8 cellular contexts compared by ENCODE assay signal in genomic region chr6:144094731-144095133, GRCh38. TPM values are rescaled to one million over a fixed set of nuclear protein-coding genes. Genes with fewer than 3 reads are reported as not detected.
A peak's percentile ranks its signal among the peaks of the same experiment; 100 is the strongest.
DNase-seq lines count a peak whose midpoint lies in the region; ATAC-seq and TF ChIP-seq lines count a peak whose summit lies in the region.

No MANE protein-coding gene starts in this region.

- H3K27ac ChIP-seq in OCI-LY7 (ENCODE audit: low read depth, low read length, poor library complexity, severe bottlenecking): peak overlapping the region; percentile 30
- H3K27ac ChIP-seq in epithelial cell of prostate: peak overlapping the region; percentile 71
- H3K27ac ChIP-seq in osteoblast (ENCODE audit: low read depth, low read length): peak overlapping the region; percentile 87

- H3K9me3 ChIP-seq in OCI-LY7 (ENCODE audit: low read length): peaks cover 4% of the 10 kb centered on the region; the same call in 1 of the 2 replicates
- H3K9me3 ChIP-seq in osteoblast (ENCODE audit: low read depth, low read length): no peaks in the 10 kb centered on the region

- intact Hi-C loops in activated naive CD4-positive, alpha-beta T cell treated with anti-CD3 and anti-CD28 coated beads for 36 hours (cut with micrococcal nuclease): loop anchor here (1.0 kb wide), 14 partner anchors 30 to 1947 kb away; partner anchors contain the start of genes ADAT2, FUCA2, LTV1 and NMBR
- intact Hi-C loops in OCI-LY7 (cut with micrococcal nuclease; ENCODE audit: unreplicated experiment): loop anchor here (1.0 to 5.0 kb wide), 2 partner anchors 30 to 248 kb away; no protein-coding TSS in a partner anchor

- H3K79me2 ChIP-seq in OCI-LY7 (ENCODE audit: insufficient read depth, low read depth, low read length) (peaks cover 26% of the 10 kb centered on the region), osteoblast (ENCODE audit: insufficient read depth, low read length) (peaks cover 21% of the 10 kb centered on the region)

- TF ChIP-seq CTCF in OCI-LY7 (conservative IDR thresholded peaks at IDR 0.05; ENCODE audit: low read length): no peak
- TF ChIP-seq CTCF in osteoblast (IDR thresholded peaks at IDR 0.05; ENCODE audit: extremely low read depth, low read depth, low read length): no peak

- peak overlapping the region; percentile 91 for H3K4me3 Mint-ChIP-seq in activated naive CD4-positive, alpha-beta T cell treated with anti-CD3 and anti-CD28 coated beads for 36 hours

- BruUV-seq in OCI-LY7 (replicated peaks; lab: Mats Ljungman, UMichigan): no TSS peak

- H3K9me2 ChIP-seq in OCI-LY7 (ENCODE audit: insufficient read depth, low read length): 0 out of 2 replicates have a peak, but pooled peaks cover 6% of the 10 kb centered on the region

- H2AFZ ChIP-seq in OCI-LY7 (ENCODE audit: low read length) (peak overlapping the region; percentile 53; the same call in 1 of the 2 replicates), osteoblast (ENCODE audit: low read length) (peak overlapping the region; percentile 98)

- CTCF ChIA-PET in activated naive CD4-positive, alpha-beta T cell treated with anti-CD3 and anti-CD28 coated beads for 36 hours (lab: Charles Lee): interaction anchor here (0.6 to 1.3 kb wide), 3 partner anchors 10 to 454 kb away, joined by 3 to 4 read pairs (median 3); no protein-coding TSS in a partner anchor
- CTCF ChIA-PET in OCI-LY7 (lab: Charles Lee; ENCODE audit: unreplicated experiment): no interaction called here

- H3K27me3 ChIP-seq in osteoblast (ENCODE audit: insufficient read depth, low read length): no peaks in the 10 kb centered on the region

- H4K20me1 ChIP-seq in OCI-LY7 (ENCODE audit: insufficient read depth, low read length) (peaks cover 6% of the 10 kb centered on the region), osteoblast (ENCODE audit: insufficient read depth, low read length) (peaks cover 6% of the 10 kb centered on the region)

- H3K27ac Mint-ChIP-seq in activated naive CD4-positive, alpha-beta T cell treated with anti-CD3 and anti-CD28 coated beads for 36 hours: peak overlapping the region; percentile 91

- POLR2A ChIA-PET in OCI-LY7 (lab: Charles Lee): interaction anchor here (0.9 to 2.1 kb wide), 2 partner anchors 30 to 56 kb away, joined by 3 to 10 read pairs; no protein-coding TSS in a partner anchor

- H3K27me3 Mint-ChIP-seq in activated naive CD4-positive, alpha-beta T cell treated with anti-CD3 and anti-CD28 coated beads for 36 hours (ENCODE audit: low read depth): no peaks in the 10 kb centered on the region

- no peaks in the 10 kb centered on the region for H3K9me3 Mint-ChIP-seq in activated naive CD4-positive, alpha-beta T cell treated with anti-CD3 and anti-CD28 coated beads for 36 hours

- peaks cover 20% of the 10 kb centered on the region for H3K36me3 ChIP-seq in OCI-LY7 (ENCODE audit: insufficient read depth, low read length)
- H3K36me3 ChIP-seq in osteoblast (ENCODE audit: insufficient read depth, low read length): no peaks in the 10 kb centered on the region

- H3K36me3 Mint-ChIP-seq in activated naive CD4-positive, alpha-beta T cell treated with anti-CD3 and anti-CD28 coated beads for 36 hours (ENCODE audit: low read depth): peaks cover 5% of the 10 kb centered on the region

- ATAC-seq in GM21423 (IDR thresholded peaks at IDR 0.05; ENCODE audit: unreplicated experiment): no peak

- H3K4me1 ChIP-seq in OCI-LY7 (ENCODE audit: insufficient read depth, low read length, poor library complexity, severe bottlenecking): peaks cover 22% of the 10 kb centered on the region
- H3K4me1 ChIP-seq in osteoblast (ENCODE audit: insufficient read depth, low read length): peaks cover 17% of the 10 kb centered on the region

- peaks cover 29% of the 10 kb centered on the region for H3K4me1 Mint-ChIP-seq in activated naive CD4-positive, alpha-beta T cell treated with anti-CD3 and anti-CD28 coated beads for 36 hours (ENCODE audit: low read depth)

- DNase-seq in activated naive CD4-positive, alpha-beta T cell treated with anti-CD3 and anti-CD28 coated beads for 36 hours: peak; percentile 14
- no peak for DNase-seq in activated naive CD4-positive, alpha-beta T cell treated with Interleukin-2 at 50 U/mL for 16 hours
- DNase-seq in OCI-LY7 (ENCODE audit: low spot score) (no peak), epithelial cell of prostate (ENCODE audit: low read depth, low spot score) (no peak), osteoblast (ENCODE audit: insufficient read length, low spot score, missing footprints) (peak; percentile 58), NCI-H2196 (lab: John Stamatoyannopoulos, UW; ENCODE audit: unreplicated experiment) (no peak), NCI-H748 (lab: John Stamatoyannopoulos, UW; ENCODE audit: unreplicated experiment) (no peak)

- H3K4me3 ChIP-seq in OCI-LY7 (ENCODE audit: low read depth, low read length, poor library complexity, severe bottlenecking) (peak overlapping the region; percentile 90), osteoblast (ENCODE audit: insufficient read depth, low read length) (peak overlapping the region; percentile 91)

- peak overlapping the region; percentile 89 for H3K4me2 ChIP-seq in OCI-LY7 (ENCODE audit: low read length)
- peak overlapping the region; percentile 96 for H3K4me2 ChIP-seq in osteoblast (ENCODE audit: insufficient read depth, low read length)

RNA-seq across cellular contexts. Expression of gene SF3B5, which starts 0.6 kb away (rescaled TPM):
- total RNA-seq in activated naive CD4-positive, alpha-beta T cell treated with anti-CD3 and anti-CD28 coated beads for 36 hours: 100 to 1,000 TPM; 170 to 176 TPM
- total RNA-seq in OCI-LY7 (2014; rRNA removed; shearing (Covaris generic)): 132 and 187 TPM in 2 replicates
- total RNA-seq in OCI-LY7 (2022) (110 and 135 TPM in 2 replicates), osteoblast (67.5 and 78.9 TPM in 2 replicates)

RNA-seq across cellular contexts. Expression of gene STX11, which starts 55.6 kb away (rescaled TPM):
- 10 to 100 TPM; 17.2 to 17.5 TPM for total RNA-seq in activated naive CD4-positive, alpha-beta T cell treated with anti-CD3 and anti-CD28 coated beads for 36 hours
- 0.16 and 0.21 TPM in 2 replicates for total RNA-seq in OCI-LY7 (2014; rRNA removed; shearing (Covaris generic))
- total RNA-seq in OCI-LY7 (2022) (1.1 and 1.3 TPM in 2 replicates), osteoblast (0.29 and 0.36 TPM in 2 replicates)

Comparison
In these comparisons a context has a peak if more than half of its experiments do, and no peak if none do; other contexts are left out.
1. DNase-seq: peak in activated naive CD4-positive, alpha-beta T cell treated with anti-CD3 and anti-CD28 coated beads for 36 hours (single experiment) and osteoblast (single experiment); none in activated naive CD4-positive, alpha-beta T cell treated with Interleukin-2 at 50 U/mL for 16 hours (single experiment), OCI-LY7 (single experiment), epithelial cell of prostate (single experiment), NCI-H2196 (single experiment) and NCI-H748 (single experiment).
2. H3K27ac ChIP-seq: peak in every context shown above with its lines; median percentile 87 in osteoblast; 71 in epithelial cell of prostate; 30 in OCI-LY7.
3. RNA of gene STX11, which starts 55.6 kb away (total RNA-seq): 17.2 to 17.5 TPM in activated naive CD4-positive, alpha-beta T cell treated with anti-CD3 and anti-CD28 coated beads for 36 hours; 0.16 to 1.3 TPM in OCI-LY7 and 0.29 to 0.36 TPM in osteoblast; every median in the first group is over 4 times any median in the second.